ENCODE assay signal across 2 cellular contexts in genomic region chr20:3093861-3094361, GRCh38.
TF ChIP-seq lines count a peak whose summit lies in the region.

No MANE protein-coding gene starts in this region.

TF ChIP-seq in GM12891, 5 proteins besides CTCF, POLR2A, EP300 and RAD21:
- TF ChIP-seq TAF1 (IDR thresholded peaks at IDR 0.05; ENCODE audit: low read depth, low read length) (no peak), SPI1 (IDR thresholded peaks at IDR 0.05; ENCODE audit: low read depth, low read length) (no peak), POU2F2 (IDR thresholded peaks at IDR 0.05; ENCODE audit: low read depth, low read length) (no peak), PAX5 (IDR thresholded peaks at IDR 0.05; ENCODE audit: insufficient read depth, low read length, severe bottlenecking) (no peak), POLR2AphosphoS5 (IDR thresholded peaks at IDR 0.05; ENCODE audit: low read depth, low read length) (no peak)
TF ChIP-seq in GM12891: peak in this region for 0.

TF ChIP-seq in H1, 55 proteins besides CTCF, POLR2A, EP300 and RAD21:
- no peak for TF ChIP-seq TAF1 (IDR thresholded peaks at IDR 0.05; ENCODE audit: low read depth, low read length)
- no peak for TF ChIP-seq HDAC2 (IDR thresholded peaks at IDR 0.05; ENCODE audit: borderline replicate concordance in 1 of 2, low read depth in 2 of 2, low read length in 2 of 2)
- no peak for TF ChIP-seq SUZ12 (IDR thresholded peaks at IDR 0.05; ENCODE audit: low read length)
- no peak for TF ChIP-seq SIRT6 (IDR thresholded peaks at IDR 0.05; ENCODE audit: low read length)
- TF ChIP-seq SRF (IDR thresholded peaks at IDR 0.05; ENCODE audit: low read depth, low read length), result no peak
